Comparison of ENCODE assay signal across 9 cellular contexts in genomic region chr19:54415208-54415900, GRCh38. TPM values are rescaled to one million over a fixed set of nuclear protein-coding genes. Genes with fewer than 3 reads are reported as not detected.
DNase-seq lines count a peak whose midpoint lies in the region; ATAC-seq and TF ChIP-seq lines count a peak whose summit lies in the region.
"Had no signal": no experiment of that assay in that cellular context is flagged by ENCODE, and none has a peak within 500 bp of the region (broad histone marks: within the 10 kb centered on the region; RNA-seq: fewer than 3 reads in every experiment).

TSS of gene TTYH1 (plus strand) at chr19:54415464. CDS start at chr19:54415553, 89 bp downstream.

- ATAC-seq in GM19397 (IDR thresholded peaks at IDR 0.05; ENCODE audit: unreplicated experiment) = no peak
- ATAC-seq in HG03521 (IDR thresholded peaks at IDR 0.05; ENCODE audit: unreplicated experiment) = no peak
- no peak for ATAC-seq in GM21390 (IDR thresholded peaks at IDR 0.05; ENCODE audit: unreplicated experiment)
- no peak for ATAC-seq in GM21423 (IDR thresholded peaks at IDR 0.05; ENCODE audit: unreplicated experiment)

- TF ChIP-seq CTCF in GM12875 (IDR thresholded peaks at IDR 0.05; ENCODE audit: borderline replicate concordance, insufficient read depth, low read depth, low read length) = peak; percentile 46; the same call in 1 of the 2 replicates
- peak in 1 of 2 donors; percentile 62 for TF ChIP-seq CTCF in right atrium auricular region (IDR thresholded peaks at IDR 0.05)

- peaks cover 0 to 34% of the 10 kb centered on the region in 2 donors for H3K4me1 ChIP-seq in right atrium auricular region

- peaks cover 5 to 19% of the 10 kb centered on the region in 2 donors for H3K27me3 ChIP-seq in right atrium auricular region

- DNase-seq in activated CD8-positive, alpha-beta memory T cell treated with anti-CD3 and anti-CD28 coated beads, Interleukin-2, amount 50 U/mL, for 4 hours = peak; percentile 53
- no peak for DNase-seq in right atrium auricular region (ENCODE audit: low spot score)
- peak; percentile 28 for DNase-seq in stimulated activated CD4-positive, alpha-beta T cell treated with anti-CD3 and anti-CD28 coated beads, Interleukin-1b, Interleukin-23, amount 100 ng/mL, for 48 hours
- DNase-seq: NCI-H345 had no signal

- no peaks in the 10 kb centered on the region for H3K9me3 ChIP-seq in right atrium auricular region

- no peaks in the 10 kb centered on the region for H3K36me3 ChIP-seq in right atrium auricular region

- no peak within 1 kb of the TSS for H3K27ac ChIP-seq in right atrium auricular region

- H3K4me3 ChIP-seq in GM12875 (ENCODE audit: low read depth, low read length) = no peak within 1 kb of the TSS
- peak within 1 kb of the TSS; percentile 26 to 40 for H3K4me3 ChIP-seq in right atrium auricular region

RNA-seq across cellular contexts. Expression of gene TTYH1, which starts in this region (rescaled TPM):
- total RNA-seq in right atrium auricular region = 1 to 10 TPM; 1.7 to 2.7 TPM
